ENCODE assay signal across 18 cellular contexts in the genomic region with DNA sequence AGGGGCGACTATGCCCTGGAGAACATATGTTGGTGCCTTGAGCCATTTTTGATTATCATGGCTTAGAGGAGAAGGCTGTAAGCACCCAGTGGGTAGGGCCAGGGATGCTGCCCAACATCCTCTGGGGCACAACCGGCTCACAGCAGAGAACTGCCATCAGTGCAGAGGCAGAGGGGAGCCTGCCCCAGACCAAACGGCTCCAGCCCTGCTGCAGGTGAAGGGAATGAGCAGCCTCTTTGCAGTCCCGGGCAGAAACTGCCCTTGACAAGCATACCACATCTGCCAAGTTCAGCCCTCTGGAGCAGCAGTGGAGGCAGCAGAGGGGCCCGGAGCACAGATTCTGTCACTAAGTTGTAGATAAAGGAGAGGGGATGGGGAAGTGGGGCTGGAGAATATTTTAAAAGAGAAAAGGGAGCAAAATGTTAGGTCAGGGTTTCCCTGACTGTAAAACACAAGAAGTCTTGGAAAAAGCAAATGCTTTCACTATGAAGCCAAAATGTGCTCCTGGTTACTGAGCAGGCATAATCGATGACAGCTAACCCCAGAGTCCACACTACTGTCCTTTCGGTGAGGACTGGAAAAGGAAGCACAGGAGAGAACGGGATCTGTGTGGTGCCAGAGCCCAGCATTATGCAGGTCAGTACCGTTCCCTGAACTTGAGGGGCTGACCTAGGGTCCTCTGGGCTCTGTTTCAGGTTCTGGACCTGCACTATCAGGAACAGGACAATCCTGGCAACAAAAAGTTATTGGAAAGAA.
A peak's percentile ranks its signal among the peaks of the same experiment; 100 is the strongest.
DNase-seq lines count a peak whose midpoint lies in the region; ATAC-seq and TF ChIP-seq lines count a peak whose summit lies in the region.
"Had no signal": no experiment of that assay in that cellular context is flagged by ENCODE, and none has a peak within 500 bp of the region (broad histone marks: within the 10 kb centered on the region; RNA-seq: fewer than 3 reads in every experiment).

No MANE protein-coding gene starts in this region.

- H3K36me3 Mint-ChIP-seq in activated naive CD4-positive, alpha-beta T cell treated with anti-CD3 and anti-CD28 coated beads, Interleukin-2, amount 50 U/mL, for 24 hours, result peaks cover 20% of the 10 kb centered on the region
- peaks cover 19% of the 10 kb centered on the region for H3K36me3 Mint-ChIP-seq in effector memory CD8-positive, alpha-beta T cell (ENCODE audit: insufficient read depth)
- H3K36me3 Mint-ChIP-seq in osteocyte (ENCODE audit: unreplicated experiment), result peaks cover 29% of the 10 kb centered on the region

- H3K36me3 ChIP-seq in HCT116 (ENCODE audit: control insufficient read depth in 1 of 2, insufficient read depth in 2 of 2, low read length in 2 of 2) (0 out of 4 replicates have a peak, but pooled peaks cover 2 to 7% of the 10 kb centered on the region in 2 experiments), tibial nerve (peaks cover 0 to 36% (median 5%) of the 10 kb centered on the region in 3 donors)
- H3K36me3 ChIP-seq: right atrium auricular region, uterus had no signal

- no peaks in the 10 kb centered on the region for H3K27me3 ChIP-seq in HCT116 (ENCODE audit: insufficient read depth, low read length)
- no peaks in the 10 kb centered on the region for H3K27me3 ChIP-seq in tibial nerve
- H3K27me3 ChIP-seq: right atrium auricular region, uterus had no signal

- no peaks in the 10 kb centered on the region for H3K9me3 Mint-ChIP-seq in activated naive CD4-positive, alpha-beta T cell treated with anti-CD3 and anti-CD28 coated beads, Interleukin-2, amount 50 U/mL, for 24 hours
- H3K9me3 Mint-ChIP-seq in effector memory CD8-positive, alpha-beta T cell, result no peaks in the 10 kb centered on the region
- no peaks in the 10 kb centered on the region for H3K9me3 Mint-ChIP-seq in osteocyte (ENCODE audit: unreplicated experiment)

- no peak for TF ChIP-seq RAD21 in HCT116 (IDR thresholded peaks at IDR 0.05; ENCODE audit: low read depth)

- H3K4me3 ChIP-seq in HCT116 (replicated peaks in 1 of 2; ENCODE audit: low read depth in 1 of 2, low read length in 2 of 2) (no peak overlapping the region), tibial nerve (no peak overlapping the region)
- H3K4me3 ChIP-seq: right atrium auricular region, uterus had no signal

- ATAC-seq in HCT116 (no peak), GM18870 (IDR thresholded peaks at IDR 0.05; ENCODE audit: unreplicated experiment) (no peak)
- ATAC-seq in effector memory CD8-positive, alpha-beta T cell (replicated peaks), result no peak

- H3K4me2 ChIP-seq in HCT116 (ENCODE audit: low read length), result no peak overlapping the region

- no peak for TF ChIP-seq POLR2A in HCT116 (IDR thresholded peaks at IDR 0.05; ENCODE audit: borderline replicate concordance, extremely low read depth, insufficient read depth, insufficient read length)
- TF ChIP-seq POLR2A in tibial nerve (IDR thresholded peaks at IDR 0.05), result no peak

- H4K20me1 ChIP-seq in HCT116 (ENCODE audit: insufficient read depth), result 0 out of 2 replicates have a peak, but pooled peaks cover 7% of the 10 kb centered on the region

- H3K9me3 ChIP-seq in HCT116 (ENCODE audit: control insufficient read depth in 1 of 2, insufficient read depth in 1 of 2, low read depth in 1 of 2, low read length in 2 of 2) (no peaks in the 10 kb centered on the region), tibial nerve (no peaks in the 10 kb centered on the region)
- H3K9me3 ChIP-seq: Caco-2, right atrium auricular region, uterus had no signal

- no peaks in the 10 kb centered on the region for H3K9me2 ChIP-seq in HCT116 (ENCODE audit: insufficient read depth)

- TF ChIP-seq EP300 in tibial nerve (IDR thresholded peaks at IDR 0.05), result no peak

- no peak for DNase-seq in activated naive CD4-positive, alpha-beta T cell (lab: John Stamatoyannopoulos, UW)
- DNase-seq in HCT116 (ENCODE audit: low read depth, low spot score), result no peak
- no peak for DNase-seq in effector memory CD8-positive, alpha-beta T cell
- DNase-seq in osteocyte (ENCODE audit: extremely low spot score, unreplicated experiment), result peak; percentile 66
- DNase-seq in Ammon's horn (ENCODE audit: low spot score), result no peak
- no peak for DNase-seq in tibial nerve (ENCODE audit: low spot score in 2 of 2)
- DNase-seq: Caco-2, dermis blood vessel endothelial cell, EL, foreskin melanocyte, H7, NCI-H1436 treated with DMSO at 0.1 percent for 48 hours, uterus had no signal

- RAD21 ChIA-PET in HCT116 (lab: Charles Lee; ENCODE audit: low non-redundant PET in 1 of 2, low total read pairs in 2 of 2, uncharacterized antibody in 2 of 2, unreplicated experiment in 2 of 2), result no interaction called here

- H3K27ac Mint-ChIP-seq in activated naive CD4-positive, alpha-beta T cell treated with anti-CD3 and anti-CD28 coated beads, Interleukin-2, amount 50 U/mL, for 24 hours, result peak overlapping the region; percentile 43
- H3K27ac Mint-ChIP-seq in effector memory CD8-positive, alpha-beta T cell, result peak overlapping the region; percentile 83 to 91
- H3K27ac Mint-ChIP-seq in osteocyte (ENCODE audit: unreplicated experiment), result no peak overlapping the region

- H3K4me1 ChIP-seq in HCT116 (ENCODE audit: control insufficient read depth in 1 of 2, insufficient read depth in 2 of 2, low read length in 2 of 2) (no peaks in the 10 kb centered on the region), tibial nerve (peaks cover 0 to 82% (median 12%) of the 10 kb centered on the region in 4 donors)
- H3K4me1 ChIP-seq: Caco-2 had no signal

- H2AFZ ChIP-seq in HCT116 (ENCODE audit: low read depth, low read length, poor library complexity, severe bottlenecking), result no peak overlapping the region

- BruUV-seq in HCT116 (replicated peaks; lab: Mats Ljungman, UMichigan), result TSS peak; percentile 28

- peak overlapping the region; percentile 31 for H3K4me3 Mint-ChIP-seq in activated naive CD4-positive, alpha-beta T cell treated with anti-CD3 and anti-CD28 coated beads, Interleukin-2, amount 50 U/mL, for 24 hours
- peak overlapping the region; percentile 66 to 68 for H3K4me3 Mint-ChIP-seq in effector memory CD8-positive, alpha-beta T cell
- H3K4me3 Mint-ChIP-seq in osteocyte (ENCODE audit: unreplicated experiment), result no peak overlapping the region

- H3K27ac ChIP-seq in HCT116 (ENCODE audit: low read depth, low read length) (no peak overlapping the region), tibial nerve (no peak overlapping the region)
- H3K27ac ChIP-seq: epithelial cell of prostate, right atrium auricular region, RWPE1, uterus had no signal

- H3K9ac ChIP-seq in HCT116 (ENCODE audit: low read length), result no peak overlapping the region

- POLR2A ChIA-PET in HCT116 (lab: Charles Lee), result no interaction called here

- peaks cover 92% of the 10 kb centered on the region for H3K4me1 Mint-ChIP-seq in activated naive CD4-positive, alpha-beta T cell treated with anti-CD3 and anti-CD28 coated beads, Interleukin-2, amount 50 U/mL, for 24 hours
- peaks cover 75 to 83% of the 10 kb centered on the region in 2 donors for H3K4me1 Mint-ChIP-seq in effector memory CD8-positive, alpha-beta T cell (ENCODE audit: low read depth in 2 of 2)
- H3K4me1 Mint-ChIP-seq in osteocyte (ENCODE audit: unreplicated experiment), result peaks cover 14% of the 10 kb centered on the region

- no peaks in the 10 kb centered on the region for H3K27me3 Mint-ChIP-seq in activated naive CD4-positive, alpha-beta T cell treated with anti-CD3 and anti-CD28 coated beads, Interleukin-2, amount 50 U/mL, for 24 hours
- H3K27me3 Mint-ChIP-seq in effector memory CD8-positive, alpha-beta T cell, result no peaks in the 10 kb centered on the region
- H3K27me3 Mint-ChIP-seq in osteocyte (ENCODE audit: unreplicated experiment), result no peaks in the 10 kb centered on the region

- CTCF ChIA-PET in HCT116 (lab: Charles Lee), result no interaction called here

- peaks cover 83% of the 10 kb centered on the region for H3K79me2 ChIP-seq in HCT116 (ENCODE audit: insufficient read depth, low read length)

- 81 to 84% methylated on average over 9 of the region's 9 CpGs for WGBS in tibial nerve, 2 donors

- intact Hi-C loops in HCT116 (cut with micrococcal nuclease), result no loop called here

- TF ChIP-seq CTCF in HCT116 (IDR thresholded peaks at IDR 0.05 in 2 of 3, conservative IDR thresholded peaks at IDR 0.05 in 1 of 3; ENCODE audit: borderline replicate concordance in 1 of 3, insufficient read depth in 1 of 3, low read depth in 2 of 3, low read length in 2 of 3) (no peak), osteocyte (IDR thresholded peaks at IDR 0.05) (no peak), tibial nerve (IDR thresholded peaks at IDR 0.05) (no peak)

TF ChIP-seq in HCT116, 20 proteins besides CTCF, POLR2A, EP300 and RAD21 (continues in another document):
- TF ChIP-seq SP1 (IDR thresholded peaks at IDR 0.05; ENCODE audit: low read depth), result no peak
- no peak for TF ChIP-seq EZH2phosphoT487 (IDR thresholded peaks at IDR 0.05; ENCODE audit: borderline replicate concordance)
- no peak for TF ChIP-seq SIN3A (IDR thresholded peaks at IDR 0.05; ENCODE audit: low read depth)
- TF ChIP-seq CEBPB (IDR thresholded peaks at IDR 0.05; ENCODE audit: low read depth), result no peak
- TF ChIP-seq JUND (IDR thresholded peaks at IDR 0.05), result no peak
- TF ChIP-seq, protein P1, sequence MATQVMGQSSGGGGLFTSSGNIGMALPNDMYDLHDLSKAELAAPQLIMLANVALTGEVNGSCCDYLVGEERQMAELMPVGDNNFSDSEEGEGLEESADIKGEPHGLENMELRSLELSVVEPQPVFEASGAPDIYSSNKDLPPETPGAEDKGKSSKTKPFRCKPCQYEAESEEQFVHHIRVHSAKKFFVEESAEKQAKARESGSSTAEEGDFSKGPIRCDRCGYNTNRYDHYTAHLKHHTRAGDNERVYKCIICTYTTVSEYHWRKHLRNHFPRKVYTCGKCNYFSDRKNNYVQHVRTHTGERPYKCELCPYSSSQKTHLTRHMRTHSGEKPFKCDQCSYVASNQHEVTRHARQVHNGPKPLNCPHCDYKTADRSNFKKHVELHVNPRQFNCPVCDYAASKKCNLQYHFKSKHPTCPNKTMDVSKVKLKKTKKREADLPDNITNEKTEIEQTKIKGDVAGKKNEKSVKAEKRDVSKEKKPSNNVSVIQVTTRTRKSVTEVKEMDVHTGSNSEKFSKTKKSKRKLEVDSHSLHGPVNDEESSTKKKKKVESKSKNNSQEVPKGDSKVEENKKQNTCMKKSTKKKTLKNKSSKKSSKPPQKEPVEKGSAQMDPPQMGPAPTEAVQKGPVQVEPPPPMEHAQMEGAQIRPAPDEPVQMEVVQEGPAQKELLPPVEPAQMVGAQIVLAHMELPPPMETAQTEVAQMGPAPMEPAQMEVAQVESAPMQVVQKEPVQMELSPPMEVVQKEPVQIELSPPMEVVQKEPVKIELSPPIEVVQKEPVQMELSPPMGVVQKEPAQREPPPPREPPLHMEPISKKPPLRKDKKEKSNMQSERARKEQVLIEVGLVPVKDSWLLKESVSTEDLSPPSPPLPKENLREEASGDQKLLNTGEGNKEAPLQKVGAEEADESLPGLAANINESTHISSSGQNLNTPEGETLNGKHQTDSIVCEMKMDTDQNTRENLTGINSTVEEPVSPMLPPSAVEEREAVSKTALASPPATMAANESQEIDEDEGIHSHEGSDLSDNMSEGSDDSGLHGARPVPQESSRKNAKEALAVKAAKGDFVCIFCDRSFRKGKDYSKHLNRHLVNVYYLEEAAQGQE (IDR thresholded peaks at IDR 0.05; ENCODE audit: low read depth), result no peak
- no peak for TF ChIP-seq POLR2AphosphoS5 (IDR thresholded peaks at IDR 0.05; ENCODE audit: low read depth, low read length)
- no peak for TF ChIP-seq ZFX (IDR thresholded peaks at IDR 0.05)
